1 cellular context compared by ENCODE assay signal in the genomic region with DNA sequence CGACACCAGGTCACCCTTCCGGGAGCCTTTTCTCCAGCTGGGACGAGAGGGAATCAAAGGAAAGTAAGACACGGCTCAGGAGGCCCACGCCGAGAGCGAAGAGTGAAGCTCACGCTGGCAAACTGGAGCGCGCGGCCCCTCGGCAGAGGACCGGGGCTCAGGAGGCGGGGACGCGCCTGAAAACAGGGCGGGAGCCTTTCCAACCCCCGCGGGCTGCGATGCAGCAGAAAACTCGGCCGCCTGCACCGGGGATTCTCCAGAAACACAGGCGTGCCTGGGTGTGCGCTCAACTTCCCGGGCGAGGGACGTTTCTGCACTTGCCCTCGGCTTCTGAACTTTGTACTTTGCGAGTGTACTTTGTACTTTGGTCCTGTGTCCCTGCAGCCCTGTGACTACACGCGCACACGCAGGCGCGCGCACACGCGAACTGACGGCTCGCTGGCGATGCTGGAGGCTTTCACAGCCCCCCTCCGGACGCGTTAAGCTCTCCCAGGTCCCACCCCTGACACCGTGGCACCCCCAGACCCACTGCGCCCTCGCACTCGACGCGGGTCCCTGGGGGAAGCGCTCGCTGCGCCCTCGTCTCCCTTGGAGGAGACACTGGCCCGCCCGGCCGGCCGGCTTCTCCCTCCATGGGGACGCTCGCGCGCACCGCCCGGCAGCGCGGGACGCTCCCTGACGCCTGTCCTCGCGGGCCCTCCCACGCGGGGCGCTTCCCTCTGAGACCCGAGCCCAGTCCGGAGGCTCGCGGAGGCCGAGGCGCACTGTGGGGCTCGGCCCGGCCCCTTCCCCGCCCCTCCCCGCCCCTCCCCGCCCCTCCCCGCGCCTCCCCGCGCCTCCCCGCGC.
TF ChIP-seq lines count a peak whose summit lies in the region.

No MANE protein-coding gene starts in this region.

TF ChIP-seq in SK-N-SH treated with all-trans-retinoic acid at 6 μM for 48 hours, 23 proteins besides CTCF, POLR2A, EP300 and RAD21 (continued from another document):
- TF ChIP-seq BACH2 (CRISPR knock-in tag; IDR thresholded peaks at IDR 0.05; ENCODE audit: borderline replicate concordance) (no peak), TCF4 (CRISPR knock-in tag; IDR thresholded peaks at IDR 0.05; ENCODE audit: borderline replicate concordance) (no peak), TSHZ2 (CRISPR knock-in tag; IDR thresholded peaks at IDR 0.05) (no peak)
